In genomic region chr1:221206076-221206475, GRCh38 we compare ENCODE assay signal across 22 cellular contexts.
DNase-seq lines count a peak whose midpoint lies in the region; ATAC-seq and TF ChIP-seq lines count a peak whose summit lies in the region.
"Had no signal": no experiment of that assay in that cellular context is flagged by ENCODE, and none has a peak within 500 bp of the region (broad histone marks: within the 10 kb centered on the region; RNA-seq: fewer than 3 reads in every experiment).

No MANE protein-coding gene starts in this region.

- WGBS in thyroid gland, 2 donors = 53 to 58% methylated on average over 1 of the region's 1 CpG

- H3K4me1 ChIP-seq in thyroid gland = peaks cover 15 to 16% of the 10 kb centered on the region in 2 donors
- H3K4me1 ChIP-seq: BE2C had no signal

- peaks cover 5% of the 10 kb centered on the region for H3K9me3 ChIP-seq in MG63
- H3K9me3 ChIP-seq in thyroid gland = no peaks in the 10 kb centered on the region
- H3K9me3 ChIP-seq: A549, BE2C had no signal

- peak; percentile 58 for DNase-seq in MG63
- DNase-seq in epithelial cell of esophagus (ENCODE audit: low read depth) = peak; percentile 24
- peak; percentile 6 to 15 for DNase-seq in thyroid gland
- DNase-seq in A172 (ENCODE audit: low spot score) = no peak
- DNase-seq in RWPE1 (ENCODE audit: low spot score) = no peak
- DNase-seq: ACHN; AML-193; BE2C; Calu3; CD4-positive, alpha-beta memory T cell; COR-L47; DMS53; DMS79 treated with DMSO at 0.1 percent for 48 hours; GF-D8; H9 had no signal

- TF ChIP-seq POLR2A in thyroid gland (IDR thresholded peaks at IDR 0.05) = no peak

- CTCF ChIA-PET in RWPE1 (lab: Yijun Ruan, JAX) = no interaction called here

- TF ChIP-seq CTCF in C4-2B (conservative IDR thresholded peaks at IDR 0.05) = no peak
- TF ChIP-seq CTCF in epithelial cell of esophagus (IDR thresholded peaks at IDR 0.05; ENCODE audit: insufficient read depth, low read depth, low read length, missing control alignments) = no peak
- no peak for TF ChIP-seq CTCF in thyroid gland (IDR thresholded peaks at IDR 0.05)
- TF ChIP-seq CTCF in RWPE1 (conservative IDR thresholded peaks at IDR 0.05; ENCODE audit: low read depth) = no peak

- POLR2A ChIA-PET in RWPE1 (lab: Yijun Ruan, JAX; ENCODE audit: low non-redundant PET) = no interaction called here

- intact Hi-C loops in thyroid gland (cut with DNase I) = loop anchor here (10.0 kb wide), 1 partner anchor 391 kb away; no protein-coding TSS in a partner anchor

- H3K27ac ChIP-seq in C4-2B (peak overlapping the region; percentile 40), thyroid gland (no peak overlapping the region), RWPE1 (no peak overlapping the region)
- H3K27ac ChIP-seq: 22Rv1; A549; BLaER1 treated with 17β-estradiol and CSF1 and Interleukin-3, amounts not matched to agents 10 nM and 100 nM had no signal

- H3K36me3 ChIP-seq in MG63 = no peaks in the 10 kb centered on the region; the same call in 1 of the 2 replicates
- no peaks in the 10 kb centered on the region for H3K36me3 ChIP-seq in thyroid gland
- H3K36me3 ChIP-seq: BE2C; BLaER1 treated with 17β-estradiol and CSF1 and Interleukin-3, amounts not matched to agents 10 nM and 100 nM had no signal

- H3K4me3 ChIP-seq in MG63 (no peak overlapping the region), epithelial cell of esophagus (ENCODE audit: low read length) (no peak overlapping the region), thyroid gland (replicated peaks in 1 of 3) (no peak overlapping the region)
- H3K4me3 ChIP-seq: A549; BLaER1 treated with 17β-estradiol and CSF1 and Interleukin-3, amounts not matched to agents 10 nM and 100 nM; GM23338 had no signal

- no peak for ATAC-seq in GM21528 (IDR thresholded peaks at IDR 0.05; ENCODE audit: low FRiP score, unreplicated experiment)
- ATAC-seq: A549, GM23338, HCT116 had no signal

- no peaks in the 10 kb centered on the region for H3K27me3 ChIP-seq in MG63
- H3K27me3 ChIP-seq in thyroid gland = no peaks in the 10 kb centered on the region
- H3K27me3 ChIP-seq: BE2C; BLaER1 treated with 17β-estradiol and CSF1 and Interleukin-3, amounts not matched to agents 10 nM and 100 nM had no signal

Comparison
In these comparisons a context has a peak if more than half of its experiments do, and no peak if none do; other contexts are left out.
1. DNase-seq: peak in MG63 (single experiment), epithelial cell of esophagus (single experiment) and thyroid gland (2 of 2); none in A172 (single experiment) and RWPE1 (single experiment).